Comparison of ENCODE assay signal across 28 cellular contexts in genomic region chr5:112569596-112569995, GRCh38.
"Had no signal": no experiment of that assay in that cellular context is flagged by ENCODE, and none has a peak within 500 bp of the region (broad histone marks: within the 10 kb centered on the region; RNA-seq: fewer than 3 reads in every experiment).

No MANE protein-coding gene starts in this region.

- H3K4me1 ChIP-seq: colonic mucosa, esophagus muscularis mucosa, esophagus squamous epithelium, foreskin keratinocyte, gastrocnemius medialis, gastroesophageal sphincter, heart left ventricle, heart right ventricle had no signal

- H3K27me3 ChIP-seq: colonic mucosa, dorsolateral prefrontal cortex, esophagus muscularis mucosa, esophagus squamous epithelium, gastrocnemius medialis, gastroesophageal sphincter, heart left ventricle, heart right ventricle had no signal

- DNase-seq: colonic mucosa; cortex of kidney; dermis blood vessel endothelial cell; dorsolateral prefrontal cortex; effector CD4-positive, alpha-beta T cell; effector CD8-positive, alpha-beta T cell; effector memory CD4-positive, alpha-beta T cell; effector memory CD8-positive, alpha-beta T cell; endodermal cell; erythroblast; esophagus squamous epithelium; foreskin fibroblast; foreskin keratinocyte; foreskin melanocyte; gastrocnemius medialis; glutamatergic neuron; head of caudate nucleus; heart left ventricle; heart right ventricle had no signal

- H3K36me3 ChIP-seq: colonic mucosa, esophagus muscularis mucosa, esophagus squamous epithelium, gastrocnemius medialis, gastroesophageal sphincter, heart left ventricle, heart right ventricle had no signal

- ATAC-seq: effector memory CD8-positive, alpha-beta T cell; esophagus mucosa; foreskin keratinocyte; gastrocnemius medialis; gastroesophageal sphincter; heart left ventricle; heart right ventricle had no signal

- H3K4me3 ChIP-seq: colonic mucosa, coronary artery, dorsolateral prefrontal cortex, esophagus muscularis mucosa, esophagus squamous epithelium, gastrocnemius medialis, gastroesophageal sphincter, heart left ventricle, heart right ventricle had no signal

- H3K9me3 ChIP-seq: colonic mucosa, esophagus muscularis mucosa, gastrocnemius medialis, gastroesophageal sphincter, heart left ventricle had no signal

- FAIRE-seq: colon, endometrium, endothelial cell of umbilical vein, frontal cortex had no signal

- H3K27ac ChIP-seq: colonic mucosa, coronary artery, dorsolateral prefrontal cortex, epithelial cell of prostate, esophagus muscularis mucosa, esophagus squamous epithelium, foreskin keratinocyte, gastrocnemius medialis, gastroesophageal sphincter, heart left ventricle, heart right ventricle had no signal
